Comparison of ENCODE assay signal across 8 cellular contexts in the genomic region with DNA sequence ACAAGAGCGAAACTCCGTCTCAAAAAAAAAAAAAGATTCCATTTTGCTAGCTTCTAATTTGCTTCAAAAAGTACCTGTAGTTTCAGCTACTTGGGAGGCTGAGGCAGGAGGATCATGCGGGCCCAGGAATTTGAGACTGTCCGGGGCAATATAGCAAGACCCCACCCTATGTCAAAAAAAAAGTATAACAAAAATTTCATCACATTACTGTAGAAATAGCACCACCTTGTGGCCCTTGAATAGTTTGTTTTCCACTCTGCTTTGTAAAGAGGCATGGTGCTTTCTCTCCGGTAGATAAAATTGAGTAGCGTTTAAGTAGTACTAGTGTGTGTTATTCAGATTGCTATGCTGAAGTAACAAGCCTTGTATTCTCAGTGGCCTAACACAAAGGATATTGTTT. TPM values are rescaled to one million over a fixed set of nuclear protein-coding genes. Genes with fewer than 3 reads are reported as not detected.
A peak's percentile ranks its signal among the peaks of the same experiment; 100 is the strongest.
DNase-seq lines count a peak whose midpoint lies in the region; ATAC-seq and TF ChIP-seq lines count a peak whose summit lies in the region.

No MANE protein-coding gene starts in this region.

- no peaks in the 10 kb centered on the region for H3K36me3 Mint-ChIP-seq in CD8-positive, alpha-beta memory T cell
- no peaks in the 10 kb centered on the region for H3K36me3 Mint-ChIP-seq in activated CD8-positive, alpha-beta T cell treated with anti-CD3 and anti-CD28 coated beads for 36 hours (ENCODE audit: low read depth)

- no peaks in the 10 kb centered on the region for H3K27me3 ChIP-seq in CD8-positive, alpha-beta memory T cell (ENCODE audit: insufficient read depth, low read length, poor library complexity, severe bottlenecking)

- no peaks in the 10 kb centered on the region for H3K9me3 ChIP-seq in CD8-positive, alpha-beta memory T cell (ENCODE audit: low read length)

- H3K4me1 ChIP-seq in CD8-positive, alpha-beta memory T cell (ENCODE audit: insufficient read depth, low read length) = no peaks in the 10 kb centered on the region

- H3K36me3 ChIP-seq in CD8-positive, alpha-beta memory T cell (ENCODE audit: insufficient read depth, low read length) = no peaks in the 10 kb centered on the region

- H3K27me3 Mint-ChIP-seq in CD8-positive, alpha-beta memory T cell = peaks cover 0 to 1% of the 10 kb centered on the region in 2 donors
- no peaks in the 10 kb centered on the region for H3K27me3 Mint-ChIP-seq in activated CD8-positive, alpha-beta T cell treated with anti-CD3 and anti-CD28 coated beads for 36 hours

- intact Hi-C loops in activated CD8-positive, alpha-beta T cell treated with anti-CD3 and anti-CD28 coated beads for 36 hours (cut with micrococcal nuclease) = loop anchor here (10.0 kb wide), 1 partner anchor 337 kb away; a partner anchor contains a TSS
- intact Hi-C loops in Right ventricle myocardium superior (cut with DNase I) = loop anchor here (5.0 kb wide), 1 partner anchor 339 kb away; no protein-coding TSS in a partner anchor

- no peak overlapping the region for H3K4me3 Mint-ChIP-seq in CD8-positive, alpha-beta memory T cell
- no peak overlapping the region for H3K4me3 Mint-ChIP-seq in activated CD8-positive, alpha-beta T cell treated with anti-CD3 and anti-CD28 coated beads for 36 hours

- DNase-seq in CD8-positive, alpha-beta memory T cell = peak in 3 of 5 donors; percentile 3 to 59 (median 54)
- peak; percentile 25 for DNase-seq in GM19238 (ENCODE audit: insufficient read length, low spot score)
- DNase-seq in NCI-H2227 (lab: John Stamatoyannopoulos, UW; ENCODE audit: unreplicated experiment) = peak; percentile 83
- peak; percentile 34 for DNase-seq in activated CD8-positive, alpha-beta T cell treated with anti-CD3 and anti-CD28 coated beads for 36 hours
- DNase-seq in Right ventricle myocardium superior = no peak
- peak; percentile 19 for DNase-seq in pulmonary artery endothelial cell (ENCODE audit: low read depth, low spot score)

- peaks cover 0 to 3% (median 2%) of the 10 kb centered on the region in 3 donors for H3K4me1 Mint-ChIP-seq in CD8-positive, alpha-beta memory T cell
- peaks cover 2% of the 10 kb centered on the region for H3K4me1 Mint-ChIP-seq in activated CD8-positive, alpha-beta T cell treated with anti-CD3 and anti-CD28 coated beads for 36 hours (ENCODE audit: low read depth)

- POLR2A ChIA-PET in CD8-positive, alpha-beta memory T cell (lab: Charles Lee) = no interaction called here
- POLR2A ChIA-PET in activated CD8-positive, alpha-beta T cell treated with anti-CD3 and anti-CD28 coated beads for 36 hours (lab: Charles Lee) = no interaction called here

- H3K4me3 ChIP-seq in CD8-positive, alpha-beta memory T cell (ENCODE audit: low read length) = no peak overlapping the region

- peak overlapping the region in 1 of 8 donors; percentile 29 for H3K27ac Mint-ChIP-seq in CD8-positive, alpha-beta memory T cell
- no peak overlapping the region for H3K27ac Mint-ChIP-seq in activated CD8-positive, alpha-beta T cell treated with anti-CD3 and anti-CD28 coated beads for 36 hours

- TF ChIP-seq CTCF in activated CD8-positive, alpha-beta T cell treated with anti-CD3 and anti-CD28 coated beads for 36 hours (IDR thresholded peaks at IDR 0.05) = peak; percentile 76

- H3K9me3 Mint-ChIP-seq in CD8-positive, alpha-beta memory T cell = no peaks in the 10 kb centered on the region
- H3K9me3 Mint-ChIP-seq in activated CD8-positive, alpha-beta T cell treated with anti-CD3 and anti-CD28 coated beads for 36 hours = no peaks in the 10 kb centered on the region

- CTCF ChIA-PET in CD8-positive, alpha-beta memory T cell (lab: Charles Lee) = interaction anchor here (1.4 to 2.4 kb wide), 3 partner anchors 16 to 384 kb away, joined by 3 to 29 read pairs (median 7); a partner anchor contains a TSS
- CTCF ChIA-PET in activated CD8-positive, alpha-beta T cell treated with anti-CD3 and anti-CD28 coated beads for 36 hours (lab: Charles Lee) = interaction anchor here (0.7 to 2.1 kb wide), 4 partner anchors 23 to 341 kb away, joined by 3 to 19 read pairs (median 3); a partner anchor contains a TSS

- no peak overlapping the region for H3K27ac ChIP-seq in CD8-positive, alpha-beta memory T cell (ENCODE audit: low read depth, low read length)

- ATAC-seq in activated CD8-positive, alpha-beta T cell treated with anti-CD3 and anti-CD28 coated beads for 36 hours = peak; percentile 75
- peak; percentile 77 for ATAC-seq in Right ventricle myocardium superior (ENCODE audit: poor library complexity)
- ATAC-seq in HG03439 (IDR thresholded peaks at IDR 0.05; ENCODE audit: unreplicated experiment) = no peak
- ATAC-seq in HG02870 (IDR thresholded peaks at IDR 0.05; ENCODE audit: unreplicated experiment) = no peak

RNA-seq across cellular contexts. Expression of a gene that starts 18.2 kb away (rescaled TPM):
- total RNA-seq in CD8-positive, alpha-beta memory T cell = 10 to 100 TPM; 82.0 to 92.0 TPM
- polyA plus RNA-seq in CD8-positive, alpha-beta memory T cell = 19.6 TPM
- 10 to 100 TPM; 52.3 to 57.1 TPM for total RNA-seq in activated CD8-positive, alpha-beta T cell treated with anti-CD3 and anti-CD28 coated beads for 36 hours
- total RNA-seq in Right ventricle myocardium superior (9.7 TPM), pulmonary artery endothelial cell (22.4 and 32.8 TPM in 2 replicates)

RNA-seq across cellular contexts. Expression of a gene that starts 29.2 kb away (rescaled TPM):
- 10 to 100 TPM; 29.7 to 30.5 TPM for total RNA-seq in CD8-positive, alpha-beta memory T cell
- 25.7 TPM for polyA plus RNA-seq in CD8-positive, alpha-beta memory T cell
- total RNA-seq in activated CD8-positive, alpha-beta T cell treated with anti-CD3 and anti-CD28 coated beads for 36 hours = 10 to 100 TPM; 30.3 to 31.6 TPM
- total RNA-seq in Right ventricle myocardium superior (41.3 TPM), pulmonary artery endothelial cell (14.4 and 19.2 TPM in 2 replicates)

Comparison
In these comparisons a context has a peak if more than half of its experiments do, and no peak if none do; other contexts are left out.
1. ATAC-seq: peak in activated CD8-positive, alpha-beta T cell treated with anti-CD3 and anti-CD28 coated beads for 36 hours (single experiment) and Right ventricle myocardium superior (single experiment); none in HG03439 (single experiment) and HG02870 (single experiment).